In genomic region chr20:56439784-56440291, GRCh38 we compare ENCODE assay signal across 8 cellular contexts. TPM values are rescaled to one million over a fixed set of nuclear protein-coding genes. Genes with fewer than 3 reads are reported as not detected.
A peak's percentile ranks its signal among the peaks of the same experiment; 100 is the strongest.
DNase-seq lines count a peak whose midpoint lies in the region; TF ChIP-seq lines count a peak whose summit lies in the region.

No MANE protein-coding gene starts in this region.

- peaks cover 4% of the 10 kb centered on the region for H3K27me3 ChIP-seq in muscle layer of duodenum (ENCODE audit: low read depth, low read length)

- TF ChIP-seq CTCF in chondrocyte (IDR thresholded peaks at IDR 0.05) (no peak), coronary artery (IDR thresholded peaks at IDR 0.05) (no peak)

- no peaks in the 10 kb centered on the region for H3K9me3 ChIP-seq in muscle layer of duodenum (ENCODE audit: control insufficient read depth in 1 of 2, low read length in 2 of 2)

- H3K36me3 Mint-ChIP-seq in chondrocyte (ENCODE audit: low read depth), result no peaks in the 10 kb centered on the region

- peak; percentile 96 for DNase-seq in AG20443 (ENCODE audit: low spot score)
- peak; percentile 98 for DNase-seq in M059J (ENCODE audit: low read depth)
- no peak for DNase-seq in chondrocyte (ENCODE audit: low spot score)
- DNase-seq in erythroblast (lab: John Stamatoyannopoulos, UW), result no peak
- no peak for DNase-seq in coronary artery (ENCODE audit: low spot score)
- no peak for DNase-seq in NK-92 treated with Interleukin-12 subunit alpha and Interleukin-12 subunit beta, amount 100 ng/mL, for 24 hours (lab: John Stamatoyannopoulos, UW)
- no peak for DNase-seq in NCI-H146 treated with DMSO at 0.1 percent for 48 hours (lab: John Stamatoyannopoulos, UW; ENCODE audit: unreplicated experiment)

- H3K4me3 ChIP-seq in muscle layer of duodenum (ENCODE audit: low read depth in 1 of 2, low read length in 2 of 2) (no peak overlapping the region), coronary artery (no peak overlapping the region)

- H3K27ac ChIP-seq in muscle layer of duodenum (ENCODE audit: low read length) (peak overlapping the region; percentile 47), coronary artery (no peak overlapping the region)

- H3K4me1 Mint-ChIP-seq in chondrocyte (ENCODE audit: low read depth), result peaks cover 54% of the 10 kb centered on the region

- no peaks in the 10 kb centered on the region for H3K27me3 Mint-ChIP-seq in chondrocyte (ENCODE audit: low read depth)

- TF ChIP-seq POLR2A in erythroblast (IDR thresholded peaks at IDR 0.05; ENCODE audit: low read length), result no peak

- H3K27ac Mint-ChIP-seq in chondrocyte (ENCODE audit: unreplicated experiment), result peak overlapping the region; percentile 91

- peaks cover 0 to 11% of the 10 kb centered on the region in 2 donors for H3K4me1 ChIP-seq in muscle layer of duodenum (ENCODE audit: control insufficient read depth in 1 of 2, insufficient read depth in 2 of 2, low read length in 2 of 2)

- H3K4me3 Mint-ChIP-seq in chondrocyte (ENCODE audit: unreplicated experiment), result no peak overlapping the region

- no peaks in the 10 kb centered on the region for H3K9me3 Mint-ChIP-seq in chondrocyte (ENCODE audit: low read depth)

- H3K36me3 ChIP-seq in muscle layer of duodenum (ENCODE audit: control insufficient read depth in 1 of 2, insufficient read depth in 2 of 2, low read length in 2 of 2), result no peaks in the 10 kb centered on the region

RNA-seq across cellular contexts. Expression of gene CASS4, which starts 27.8 kb away (rescaled TPM):
- total RNA-seq in M059J (2014; rRNA removed; shearing (Covaris generic)), result 0.15 TPM in 1 of 2 replicates, not detected in the other
- 0.10 to 0.39 TPM in 2 of 3 replicates, not detected in the other for total RNA-seq in chondrocyte

RNA-seq across cellular contexts. Expression of gene RTF2, which starts 28.6 kb away (rescaled TPM):
- 131 and 178 TPM in 2 replicates for total RNA-seq in M059J (2014; rRNA removed; shearing (Covaris generic))
- 61.2 to 79.3 TPM (median 64.7 TPM) in 3 replicates for total RNA-seq in chondrocyte

RNA-seq across cellular contexts. Expression of gene CSTF1, which starts 47.4 kb away (rescaled TPM):
- total RNA-seq in M059J (2014; rRNA removed; shearing (Covaris generic)), result 93.5 and 101 TPM in 2 replicates
- total RNA-seq in chondrocyte, result 23.7 to 33.1 TPM (median 26.0 TPM) in 3 replicates

RNA-seq across cellular contexts. Expression of gene AURKA, which starts 47.8 kb away (rescaled TPM):
- total RNA-seq in M059J (2014; rRNA removed; shearing (Covaris generic)), result 191 and 212 TPM in 2 replicates
- total RNA-seq in chondrocyte, result 8.7 to 10.5 TPM (median 9.6 TPM) in 3 replicates

Comparison
In these comparisons a context has a peak if more than half of its experiments do, and no peak if none do; other contexts are left out.
1. DNase-seq: peak in AG20443 (single experiment) and M059J (single experiment); none in chondrocyte (single experiment), erythroblast (0 of 2), coronary artery (single experiment), NK-92 treated with Interleukin-12 subunit alpha and Interleukin-12 subunit beta, amount 100 ng/mL, for 24 hours (single experiment) and NCI-H146 treated with DMSO at 0.1 percent for 48 hours (single experiment).